Comparison of ENCODE assay signal across 8 cellular contexts in genomic region chr9:98974994-98975712, GRCh38. TPM values are rescaled to one million over a fixed set of nuclear protein-coding genes. Genes with fewer than 3 reads are reported as not detected.
DNase-seq lines count a peak whose midpoint lies in the region; ATAC-seq and TF ChIP-seq lines count a peak whose summit lies in the region.

No MANE protein-coding gene starts in this region.

- TF ChIP-seq CTCF in WERI-Rb-1 (IDR thresholded peaks at IDR 0.05; ENCODE audit: low read depth, low read length) (peak; percentile 100), MCF 10A (IDR thresholded peaks at IDR 0.05; ENCODE audit: unreplicated experiment) (peak; percentile 93)

- no peak overlapping the region for H3K4me3 Mint-ChIP-seq in MCF 10A (ENCODE audit: unreplicated experiment)

- CTCF ChIA-PET in MCF 10A (lab: Yijun Ruan, JAX) = interaction anchor here (0.6 to 8.4 kb wide), 44 partner anchors 9 to 1928 kb away, joined by 3 to 96 read pairs (median 4); partner anchors contain the start of gene GALNT12

- peak; percentile 95 for ATAC-seq in HG02852 (IDR thresholded peaks at IDR 0.05; ENCODE audit: unreplicated experiment)

- H3K9me3 ChIP-seq in WERI-Rb-1 (ENCODE audit: severe bottlenecking) = no peaks in the 10 kb centered on the region

- H3K9me3 Mint-ChIP-seq in MCF 10A (ENCODE audit: unreplicated experiment) = no peaks in the 10 kb centered on the region

- peak overlapping the region; percentile 5 for H3K4me3 ChIP-seq in WERI-Rb-1 (ENCODE audit: low read depth, low read length)

- no peak overlapping the region for H3K27ac Mint-ChIP-seq in MCF 10A (ENCODE audit: low read depth, unreplicated experiment)

- intact Hi-C loops in MCF 10A (cut with micrococcal nuclease) = loop anchor here (1.0 kb wide), 4 partner anchors 24 to 165 kb away; no protein-coding TSS in a partner anchor

- H3K36me3 ChIP-seq in WERI-Rb-1 = no peaks in the 10 kb centered on the region

- DNase-seq in NCI-H82 (lab: John Stamatoyannopoulos, UW) = peak; percentile 74
- no peak for DNase-seq in NCI-H82 treated with DMSO at 0.1 percent for 48 hours (lab: John Stamatoyannopoulos, UW; ENCODE audit: unreplicated experiment)
- peak; percentile 35 for DNase-seq in NCI-H2029 treated with DMSO at 0.1 percent for 48 hours (lab: John Stamatoyannopoulos, UW)
- DNase-seq in WERI-Rb-1 = peak; percentile 90
- peak; percentile 70 for DNase-seq in MCF 10A (ENCODE audit: unreplicated experiment)
- peak; percentile 60 for DNase-seq in iris pigment epithelial cell (ENCODE audit: low read depth)
- peak; percentile 80 for DNase-seq in stimulated activated CD4-positive, alpha-beta T cell treated with anti-CD3 and anti-CD28 coated beads, Interleukin-12 subunit alpha, Interleukin-12 subunit beta, amount 100 ng/mL, for 4 hours

- peaks cover 29% of the 10 kb centered on the region for H3K27me3 Mint-ChIP-seq in MCF 10A (ENCODE audit: insufficient read depth, unreplicated experiment)

- H3K36me3 Mint-ChIP-seq in MCF 10A (ENCODE audit: insufficient read depth, unreplicated experiment) = no peaks in the 10 kb centered on the region

- BruUV-seq in MCF 10A (replicated peaks; lab: Mats Ljungman, UMichigan) = no TSS peak

- no peak overlapping the region for H3K27ac ChIP-seq in WERI-Rb-1

- H3K27me3 ChIP-seq in WERI-Rb-1 (ENCODE audit: insufficient read depth, low read depth, severe bottlenecking) = peaks cover 8% of the 10 kb centered on the region

- POLR2A ChIA-PET in MCF 10A (lab: Yijun Ruan, JAX) = no interaction called here

- H3K4me1 Mint-ChIP-seq in MCF 10A (ENCODE audit: insufficient read depth, unreplicated experiment) = no peaks in the 10 kb centered on the region

RNA-seq across cellular contexts. Expression of gene COL15A1, which starts 31.4 kb away (rescaled TPM):
- not detected in 2 replicates for total RNA-seq in MCF 10A (2022)
